11 cellular contexts compared by ENCODE assay signal in genomic region chr15:31335991-31336942, GRCh38. TPM values are rescaled to one million over a fixed set of nuclear protein-coding genes. Genes with fewer than 3 reads are reported as not detected.
A peak's percentile ranks its signal among the peaks of the same experiment; 100 is the strongest.
DNase-seq lines count a peak whose midpoint lies in the region; TF ChIP-seq lines count a peak whose summit lies in the region.
"Had no signal": no experiment of that assay in that cellular context is flagged by ENCODE, and none has a peak within 500 bp of the region (broad histone marks: within the 10 kb centered on the region; RNA-seq: fewer than 3 reads in every experiment).

No MANE protein-coding gene starts in this region.

- DNase-seq in MM.1S (peak; percentile 3), coronary artery (ENCODE audit: low spot score) (no peak), Calu3 (no peak), neural progenitor cell (ENCODE audit: low spot score) (no peak), NCI-H226 (no peak), dermis blood vessel endothelial cell (no peak)
- DNase-seq: left colon, MV-4-11, NCI-H774 had no signal

- BruUV-seq in Calu3 (replicated peaks; lab: Mats Ljungman, UMichigan) = no TSS peak

- no peaks in the 10 kb centered on the region for H3K9me2 ChIP-seq in MM.1S (replicated peaks; ENCODE audit: insufficient read depth, low read length)

- no peak for TF ChIP-seq CTCF in MM.1S (IDR thresholded peaks at IDR 0.05; ENCODE audit: low read length)
- TF ChIP-seq CTCF in coronary artery (IDR thresholded peaks at IDR 0.05) = no peak
- TF ChIP-seq CTCF in parathyroid adenoma (IDR thresholded peaks at IDR 0.05) = no peak
- TF ChIP-seq CTCF in Calu3 (IDR thresholded peaks at IDR 0.05; ENCODE audit: unreplicated experiment) = no peak
- TF ChIP-seq CTCF in neural progenitor cell (IDR thresholded peaks at IDR 0.05) = no peak

- H3K4me3 ChIP-seq in BLaER1 (no peak overlapping the region; the same call in 1 of the 2 replicates), MM.1S (ENCODE audit: low read length) (0 out of 2 replicates have a peak overlapping the region, but pooled peaks have one; percentile 13), coronary artery (no peak overlapping the region), parathyroid adenoma (ENCODE audit: low read depth, low read length) (no peak overlapping the region), neural progenitor cell (no peak overlapping the region)

- H4K20me1 ChIP-seq in BLaER1 (peaks cover 99% of the 10 kb centered on the region), MM.1S (ENCODE audit: insufficient read depth, low read length) (peaks cover 9% of the 10 kb centered on the region; the same call in 1 of the 2 replicates), neural progenitor cell (ENCODE audit: low read depth) (peaks cover 92% of the 10 kb centered on the region)

- H3K27me3 Mint-ChIP-seq in Calu3 (ENCODE audit: unreplicated experiment) (no peaks in the 10 kb centered on the region), neural progenitor cell (ENCODE audit: insufficient read depth, low read depth) (peaks cover 5% of the 10 kb centered on the region)

- H3K79me2 ChIP-seq in MM.1S (ENCODE audit: low read length) (peaks cover 100% of the 10 kb centered on the region), parathyroid adenoma (peaks cover 34% of the 10 kb centered on the region), neural progenitor cell (ENCODE audit: low read depth) (peaks cover 72% of the 10 kb centered on the region)

- peaks cover 100% of the 10 kb centered on the region for H3K4me1 ChIP-seq in BLaER1
- H3K4me1 ChIP-seq in MM.1S (ENCODE audit: low read length) = peaks cover 91% of the 10 kb centered on the region
- H3K4me1 ChIP-seq in parathyroid adenoma = peaks cover 63% of the 10 kb centered on the region
- H3K4me1 ChIP-seq in neural progenitor cell = no peaks in the 10 kb centered on the region

- H3K36me3 ChIP-seq in BLaER1 (peaks cover 6% of the 10 kb centered on the region), MM.1S (replicated peaks; ENCODE audit: insufficient read depth, low read length) (no peaks in the 10 kb centered on the region), parathyroid adenoma (ENCODE audit: control insufficient read depth, insufficient read depth, low read length) (no peaks in the 10 kb centered on the region), neural progenitor cell (no peaks in the 10 kb centered on the region)

- H3K9me3 Mint-ChIP-seq in Calu3 (ENCODE audit: low read depth, unreplicated experiment) (no peaks in the 10 kb centered on the region), neural progenitor cell (no peaks in the 10 kb centered on the region)

- H3K27ac ChIP-seq in BLaER1 (peak overlapping the region; percentile 72), MM.1S (ENCODE audit: low read length) (peak overlapping the region; percentile 71), coronary artery (peak overlapping the region; percentile 8 to 46), parathyroid adenoma (peak overlapping the region; percentile 96), neural progenitor cell (no peak overlapping the region)

- H3K4me1 Mint-ChIP-seq in Calu3 (ENCODE audit: low read depth, unreplicated experiment) (no peaks in the 10 kb centered on the region), neural progenitor cell (peaks cover 39% of the 10 kb centered on the region)

- H3K27ac Mint-ChIP-seq in Calu3 (ENCODE audit: unreplicated experiment) = no peak overlapping the region
- H3K27ac Mint-ChIP-seq in neural progenitor cell = no peak overlapping the region

- H2AFZ ChIP-seq in MM.1S (ENCODE audit: low read length) (no peak overlapping the region), parathyroid adenoma (no peak overlapping the region), neural progenitor cell (replicated peaks) (no peak overlapping the region)

- H3K9me3 ChIP-seq in BLaER1 = no peaks in the 10 kb centered on the region
- H3K9me3 ChIP-seq in MM.1S (replicated peaks; ENCODE audit: insufficient read depth, low read length) = no peaks in the 10 kb centered on the region
- H3K9me3 ChIP-seq in parathyroid adenoma (ENCODE audit: control insufficient read depth, low read length) = no peaks in the 10 kb centered on the region
- no peaks in the 10 kb centered on the region for H3K9me3 ChIP-seq in neural progenitor cell (ENCODE audit: low read depth)

- no peak overlapping the region; the same call in 1 of the 2 replicates for H3K9ac ChIP-seq in BLaER1
- no peak overlapping the region for H3K9ac ChIP-seq in MM.1S (ENCODE audit: low read length)
- H3K9ac ChIP-seq in parathyroid adenoma = no peak overlapping the region
- H3K9ac ChIP-seq in neural progenitor cell = no peak overlapping the region

- no peak overlapping the region for H3K4me3 Mint-ChIP-seq in Calu3 (ENCODE audit: low read depth, unreplicated experiment)
- H3K4me3 Mint-ChIP-seq in neural progenitor cell = no peak overlapping the region

- H3F3A ChIP-seq in MM.1S (ENCODE audit: insufficient read depth, low read length) (peaks cover 30% of the 10 kb centered on the region), neural progenitor cell (ENCODE audit: low read depth) (no peaks in the 10 kb centered on the region)

- no peaks in the 10 kb centered on the region for H3K36me3 Mint-ChIP-seq in Calu3 (ENCODE audit: insufficient read depth, unreplicated experiment)
- H3K36me3 Mint-ChIP-seq in neural progenitor cell = no peaks in the 10 kb centered on the region

- H3K4me2 ChIP-seq in BLaER1 = peak overlapping the region; percentile 93
- H3K4me2 ChIP-seq in MM.1S (ENCODE audit: low read depth, low read length) = peak overlapping the region; percentile 62
- H3K4me2 ChIP-seq in parathyroid adenoma (ENCODE audit: low read length) = peak overlapping the region; percentile 17
- no peak overlapping the region for H3K4me2 ChIP-seq in neural progenitor cell

- intact Hi-C loops in Calu3 (cut with micrococcal nuclease; ENCODE audit: unreplicated experiment) = no loop called here

- CTCF ChIA-PET in Calu3 (lab: Charles Lee) = no interaction called here

- H3K27me3 ChIP-seq in BLaER1 (no peaks in the 10 kb centered on the region), MM.1S (replicated peaks; ENCODE audit: insufficient read depth, low read length) (no peaks in the 10 kb centered on the region), parathyroid adenoma (ENCODE audit: control insufficient read depth, insufficient read depth, low read length) (no peaks in the 10 kb centered on the region), neural progenitor cell (no peaks in the 10 kb centered on the region)

RNA-seq across cellular contexts. Expression of gene KLF13, which starts 9.6 kb away (rescaled TPM):
- total RNA-seq in Calu3 (2022) (14.1 and 22.9 TPM in 2 replicates), neural progenitor cell (ENCODE audit: low replicate concordance) (11.9 and 25.1 TPM in 2 replicates), dermis blood vessel endothelial cell (35.2 and 41.8 TPM in 2 replicates)
